ENCODE assay signal across 29 cellular contexts in genomic region chr10:27330074-27330473, GRCh38.
"Had no signal": no experiment of that assay in that cellular context is flagged by ENCODE, and none has a peak within 500 bp of the region (broad histone marks: within the 10 kb centered on the region; RNA-seq: fewer than 3 reads in every experiment).

No MANE protein-coding gene starts in this region.

- H3K27ac ChIP-seq: neutrophil, pancreas, psoas muscle, right lobe of liver, sigmoid colon, suprapubic skin, testis, tibial artery, transverse colon, upper lobe of right lung, uterus had no signal

- H3K4me3 ChIP-seq: pancreas, psoas muscle, right lobe of liver, sigmoid colon, suprapubic skin, testis, tibial artery, transverse colon, upper lobe of right lung, uterus had no signal

- ATAC-seq: naive thymus-derived CD8-positive, alpha-beta T cell; natural killer cell treated with Interleukin-12 subunit alpha and Interleukin-12 subunit beta and Interleukin-15 and Interleukin-18, amount 100 ng/mL, for 72 hours; pancreas; psoas muscle; right cardiac atrium; right lobe of liver; stimulated activated effector memory CD8-positive, alpha-beta T cell treated with anti-CD3 and anti-CD28 coated beads, Interleukin-12 subunit alpha, Interleukin-12 subunit beta, amount 100 ng/mL, for 72 hours; stimulated activated naive B cell treated with anti-CD40 and anti-IgM and Interleukin-4, amounts not matched to agents 10 μg/mL and 1 μg/mL and 100 μg/mL, for 72 hours; stimulated activated naive CD8-positive, alpha-beta T cell treated with anti-CD3 and anti-CD28 coated beads, Interleukin-15, amount 100 ng/mL, for 72 hours; upper lobe of right lung had no signal

- H3K27ac Mint-ChIP-seq: naive thymus-derived CD8-positive, alpha-beta T cell; natural killer cell treated with Interleukin-12 subunit alpha and Interleukin-12 subunit beta and Interleukin-15 and Interleukin-18, amount 100 ng/mL, for 72 hours; nephron progenitor cell; progenitor cell of endocrine pancreas; stimulated activated effector memory CD8-positive, alpha-beta T cell treated with anti-CD3 and anti-CD28 coated beads, Interleukin-12 subunit alpha, Interleukin-12 subunit beta, amount 100 ng/mL, for 72 hours; stimulated activated naive B cell treated with anti-CD40 and anti-IgM and Interleukin-4, amounts not matched to agents 10 μg/mL and 1 μg/mL and 100 μg/mL, for 72 hours; type B pancreatic cell had no signal

- H3K4me3 Mint-ChIP-seq: naive thymus-derived CD8-positive, alpha-beta T cell; natural killer cell treated with Interleukin-12 subunit alpha and Interleukin-12 subunit beta and Interleukin-15 and Interleukin-18, amount 100 ng/mL, for 72 hours; nephron progenitor cell; neural crest cell; stimulated activated effector memory CD8-positive, alpha-beta T cell treated with anti-CD3 and anti-CD28 coated beads, Interleukin-12 subunit alpha, Interleukin-12 subunit beta, amount 100 ng/mL, for 72 hours; stimulated activated naive B cell treated with anti-CD40 and anti-IgM and Interleukin-4, amounts not matched to agents 10 μg/mL and 1 μg/mL and 100 μg/mL, for 72 hours; stimulated activated naive CD8-positive, alpha-beta T cell treated with anti-CD3 and anti-CD28 coated beads, Interleukin-15, amount 100 ng/mL, for 72 hours; type B pancreatic cell had no signal

- H3K27me3 ChIP-seq: neutrophil, pancreas, right lobe of liver, sigmoid colon, suprapubic skin, testis, tibial artery, transverse colon, upper lobe of right lung, uterus had no signal

- H3K36me3 Mint-ChIP-seq: naive thymus-derived CD8-positive, alpha-beta T cell; natural killer cell treated with Interleukin-12 subunit alpha and Interleukin-12 subunit beta and Interleukin-15 and Interleukin-18, amount 100 ng/mL, for 72 hours; stimulated activated effector memory CD8-positive, alpha-beta T cell treated with anti-CD3 and anti-CD28 coated beads, Interleukin-12 subunit alpha, Interleukin-12 subunit beta, amount 100 ng/mL, for 72 hours; stimulated activated naive B cell treated with anti-CD40 and anti-IgM and Interleukin-4, amounts not matched to agents 10 μg/mL and 1 μg/mL and 100 μg/mL, for 72 hours; type B pancreatic cell had no signal

- H3K27me3 Mint-ChIP-seq: progenitor cell of endocrine pancreas, type B pancreatic cell had no signal

- H3K4me1 ChIP-seq: pancreas, psoas muscle, right lobe of liver, sigmoid colon, suprapubic skin, testis, tibial artery, transverse colon, upper lobe of right lung, uterus had no signal

- H3K36me3 ChIP-seq: neutrophil, pancreas, right lobe of liver, sigmoid colon, suprapubic skin, tibial artery, transverse colon, upper lobe of right lung, uterus had no signal

- DNase-seq: naive thymus-derived CD8-positive, alpha-beta T cell; nephron progenitor cell; nucleus accumbens; pancreas; psoas muscle; right cardiac atrium; right lobe of liver; sigmoid colon; small intestine; stimulated activated CD4-positive, alpha-beta T cell treated with anti-CD3 and anti-CD28 coated beads, Interleukin-15, amount 100 ng/mL, for 24 hours; stimulated activated CD4-positive, alpha-beta T cell treated with anti-CD3 and anti-CD28 coated beads, Interleukin-2, amount 100 ng/mL, for 24 hours; stimulated activated CD4-positive, alpha-beta T cell treated with anti-CD3 and anti-CD28 coated beads, Interleukin-2, amount 100 ng/mL, for 48 hours; stimulated activated CD4-positive, alpha-beta T cell treated with anti-CD3 and anti-CD28 coated beads, Interleukin-4, amount 100 ng/mL, for 24 hours; stimulated activated naive B cell treated with anti-CD40 and anti-IgM and Interleukin-4, amounts not matched to agents 10 μg/mL and 1 μg/mL and 100 μg/mL, for 72 hours; stimulated activated naive CD4-positive, alpha-beta T cell treated with Interleukin-2 at 50 U/mL for 16 hours; stimulated activated naive CD8-positive, alpha-beta T cell treated with anti-CD3 and anti-CD28 coated beads, Interleukin-15, amount 100 ng/mL, for 72 hours; substantia nigra; testis; tibial artery; transverse colon; upper lobe of right lung; uterus had no signal

- H3K9me3 Mint-ChIP-seq: naive thymus-derived CD8-positive, alpha-beta T cell; natural killer cell treated with Interleukin-12 subunit alpha and Interleukin-12 subunit beta and Interleukin-15 and Interleukin-18, amount 100 ng/mL, for 72 hours; nephron progenitor cell; stimulated activated effector memory CD8-positive, alpha-beta T cell treated with anti-CD3 and anti-CD28 coated beads, Interleukin-12 subunit alpha, Interleukin-12 subunit beta, amount 100 ng/mL, for 72 hours; stimulated activated naive B cell treated with anti-CD40 and anti-IgM and Interleukin-4, amounts not matched to agents 10 μg/mL and 1 μg/mL and 100 μg/mL, for 72 hours; stimulated activated naive CD8-positive, alpha-beta T cell treated with anti-CD3 and anti-CD28 coated beads, Interleukin-15, amount 100 ng/mL, for 72 hours; type B pancreatic cell had no signal

- H3K4me1 Mint-ChIP-seq: naive thymus-derived CD8-positive, alpha-beta T cell; nephron progenitor cell; neural crest cell; stimulated activated effector memory CD8-positive, alpha-beta T cell treated with anti-CD3 and anti-CD28 coated beads, Interleukin-12 subunit alpha, Interleukin-12 subunit beta, amount 100 ng/mL, for 72 hours; stimulated activated naive B cell treated with anti-CD40 and anti-IgM and Interleukin-4, amounts not matched to agents 10 μg/mL and 1 μg/mL and 100 μg/mL, for 72 hours; stimulated activated naive CD8-positive, alpha-beta T cell treated with anti-CD3 and anti-CD28 coated beads, Interleukin-15, amount 100 ng/mL, for 72 hours had no signal
